Comparison of ENCODE assay signal across 25 cellular contexts in the genomic region with DNA sequence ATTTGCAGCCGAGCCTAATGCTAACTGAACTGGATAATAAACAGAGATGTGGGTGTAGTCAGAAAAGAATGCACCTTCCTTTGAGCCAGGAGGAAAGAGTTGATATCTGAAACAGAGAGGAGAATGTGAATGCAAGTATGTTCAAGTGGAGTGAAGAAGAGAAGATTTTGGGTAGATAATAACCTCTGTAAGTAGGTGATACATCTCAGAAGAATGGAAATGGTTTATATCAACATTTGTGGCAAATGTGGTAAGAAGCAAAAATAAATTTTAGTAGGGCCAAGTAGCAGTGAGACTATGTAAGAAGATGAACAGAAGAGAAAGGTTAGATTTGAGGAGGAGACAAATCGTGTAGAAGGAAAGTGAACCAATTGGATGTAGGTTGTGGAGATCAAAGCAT. TPM values are rescaled to one million over a fixed set of nuclear protein-coding genes. Genes with fewer than 3 reads are reported as not detected.
DNase-seq lines count a peak whose midpoint lies in the region; TF ChIP-seq lines count a peak whose summit lies in the region.
"Had no signal": no experiment of that assay in that cellular context is flagged by ENCODE, and none has a peak within 500 bp of the region (broad histone marks: within the 10 kb centered on the region; RNA-seq: fewer than 3 reads in every experiment).

No MANE protein-coding gene starts in this region.

- peaks cover 6% of the 10 kb centered on the region for H3K4me1 ChIP-seq in HEK293 (ENCODE audit: control insufficient read depth, insufficient read depth, low read length)

- H3K27me3 Mint-ChIP-seq in activated naive CD4-positive, alpha-beta T cell treated with anti-CD3 and anti-CD28 coated beads, Interleukin-2, amount 10 ng/mL, durations not matched to agents 7 days and 5 days: no peaks in the 10 kb centered on the region
- peaks cover 13 to 18% (median 17%) of the 10 kb centered on the region in 3 donors for H3K27me3 Mint-ChIP-seq in immature natural killer cell (ENCODE audit: low read depth in 3 of 3)
- no peaks in the 10 kb centered on the region for H3K27me3 Mint-ChIP-seq in type B pancreatic cell
- H3K27me3 Mint-ChIP-seq: effector memory CD8-positive, alpha-beta T cell; memory B cell; stimulated activated naive B cell treated with anti-CD40 and anti-IgM and Interleukin-4, amounts not matched to agents 10 μg/mL and 1 μg/mL and 100 μg/mL, for 72 hours had no signal

- H3K36me3 Mint-ChIP-seq in activated naive CD4-positive, alpha-beta T cell treated with anti-CD3 and anti-CD28 coated beads, Interleukin-2, amount 10 ng/mL, durations not matched to agents 7 days and 5 days: peaks cover 30% of the 10 kb centered on the region
- H3K36me3 Mint-ChIP-seq in immature natural killer cell: peaks cover 10 to 21% (median 14%) of the 10 kb centered on the region in 3 donors
- H3K36me3 Mint-ChIP-seq in type B pancreatic cell: peaks cover 19% of the 10 kb centered on the region

- no peak for DNase-seq in activated naive CD4-positive, alpha-beta T cell treated with anti-CD3 and anti-CD28 coated beads, Interleukin-2, amount 10 ng/mL, durations not matched to agents 7 days and 5 days
- no peak for DNase-seq in activated naive CD4-positive, alpha-beta T cell treated with Interleukin-2 at 50 U/mL for 16 hours
- DNase-seq in immature natural killer cell (no peak), type B pancreatic cell (ENCODE audit: extremely low spot score, unreplicated experiment) (no peak), LoVo (ENCODE audit: low spot score) (no peak), NCI-H1930 (lab: John Stamatoyannopoulos, UW) (no peak), OCI-M2 (lab: John Stamatoyannopoulos, UW; ENCODE audit: unreplicated experiment) (no peak)
- DNase-seq: adrenal gland; effector memory CD8-positive, alpha-beta T cell; foreskin melanocyte; GF-D8; Karpas-422; NCI-H1694 treated with DMSO at 0.1 percent for 48 hours; NCI-H2171 treated with DMSO at 0.1 percent for 48 hours; NCI-H524; NK-92 treated with Interleukin-12 subunit alpha and Interleukin-12 subunit beta, amount 100 ng/mL, for 24 hours; ovary; right cardiac atrium; SHP77 treated with DMSO at 0.1 percent for 48 hours; stimulated activated CD4-positive, alpha-beta T cell treated with anti-CD3 and anti-CD28 coated beads, Interleukin-4, amount 100 ng/mL, for 1 hour; stimulated activated naive B cell treated with anti-CD40 and anti-IgM and Interleukin-4, amounts not matched to agents 10 μg/mL and 1 μg/mL and 100 μg/mL, for 72 hours had no signal

- TF ChIP-seq CTCF in HEK293 (tag by site-specific recombination; IDR thresholded peaks at IDR 0.05) (no peak), type B pancreatic cell (conservative IDR thresholded peaks at IDR 0.05) (no peak)

- H3K4me1 Mint-ChIP-seq in activated naive CD4-positive, alpha-beta T cell treated with anti-CD3 and anti-CD28 coated beads, Interleukin-2, amount 10 ng/mL, durations not matched to agents 7 days and 5 days: peaks cover 36% of the 10 kb centered on the region
- H3K4me1 Mint-ChIP-seq in immature natural killer cell (peaks cover 37 to 47% of the 10 kb centered on the region in 2 donors), type B pancreatic cell (ENCODE audit: unreplicated experiment) (peaks cover 15% of the 10 kb centered on the region)

- H3K36me3 ChIP-seq in HEK293 (ENCODE audit: control insufficient read depth in 2 of 2, insufficient read depth in 1 of 2, low read length in 2 of 2): peaks cover 11 to 25% of the 10 kb centered on the region in 2 experiments; a peak in 2 of 3 replicates
- H3K36me3 ChIP-seq: ovary had no signal

- CTCF ChIA-PET in activated naive CD4-positive, alpha-beta T cell treated with anti-CD3 and anti-CD28 coated beads, Interleukin-2, amount 10 ng/mL, durations not matched to agents 7 days and 5 days (lab: Charles Lee): no interaction called here
- CTCF ChIA-PET in HEK293 (lab: Yijun Ruan, JAX): no interaction called here

- POLR2A ChIA-PET in HEK293 (lab: Yijun Ruan, JAX): no interaction called here

- no peak overlapping the region for H3K27ac ChIP-seq in HEK293 (ENCODE audit: extremely low read depth, low read depth, low read length)
- H3K27ac ChIP-seq: adrenal gland, coronary artery, ovary, suprapubic skin had no signal

- H3K27ac Mint-ChIP-seq in activated naive CD4-positive, alpha-beta T cell treated with anti-CD3 and anti-CD28 coated beads, Interleukin-2, amount 10 ng/mL, durations not matched to agents 7 days and 5 days: peak overlapping the region; percentile 28
- peak overlapping the region in 5 of 6 donors; percentile 23 to 89 (median 56) for H3K27ac Mint-ChIP-seq in immature natural killer cell
- peak overlapping the region; percentile 0 for H3K27ac Mint-ChIP-seq in type B pancreatic cell
- H3K27ac Mint-ChIP-seq: memory B cell; stimulated activated naive B cell treated with anti-CD40 and anti-IgM and Interleukin-4, amounts not matched to agents 10 μg/mL and 1 μg/mL and 100 μg/mL, for 72 hours had no signal

- no peak overlapping the region for H3K4me3 Mint-ChIP-seq in activated naive CD4-positive, alpha-beta T cell treated with anti-CD3 and anti-CD28 coated beads, Interleukin-2, amount 10 ng/mL, durations not matched to agents 7 days and 5 days
- H3K4me3 Mint-ChIP-seq in immature natural killer cell (peak overlapping the region in 4 of 5 donors; percentile 2 to 55 (median 26)), type B pancreatic cell (peak overlapping the region; percentile 24)
- H3K4me3 Mint-ChIP-seq: effector memory CD8-positive, alpha-beta T cell; memory B cell; stimulated activated naive B cell treated with anti-CD40 and anti-IgM and Interleukin-4, amounts not matched to agents 10 μg/mL and 1 μg/mL and 100 μg/mL, for 72 hours had no signal

- H3K4me3 ChIP-seq in HEK293 (ENCODE audit: low read depth, low read length): no peak overlapping the region
- H3K4me3 ChIP-seq: adrenal gland, coronary artery, ovary, suprapubic skin had no signal

- no peaks in the 10 kb centered on the region for H3K9me3 ChIP-seq in HEK293 (ENCODE audit: control insufficient read depth, insufficient read depth, low read depth, low read length)
- H3K9me3 ChIP-seq: adrenal gland, ovary, suprapubic skin had no signal

- H3K9me3 Mint-ChIP-seq in activated naive CD4-positive, alpha-beta T cell treated with anti-CD3 and anti-CD28 coated beads, Interleukin-2, amount 10 ng/mL, durations not matched to agents 7 days and 5 days: no peaks in the 10 kb centered on the region
- H3K9me3 Mint-ChIP-seq in immature natural killer cell (no peaks in the 10 kb centered on the region), type B pancreatic cell (no peaks in the 10 kb centered on the region)
- H3K9me3 Mint-ChIP-seq: effector memory CD8-positive, alpha-beta T cell; memory B cell had no signal

TF ChIP-seq in HEK293, 187 proteins besides CTCF, POLR2A, EP300 and RAD21 (continues in another document):
- TF ChIP-seq ZNF366 (tag by site-specific recombination; conservative IDR thresholded peaks at IDR 0.05) (0 out of 2 replicates have a peak, but pooled peaks have one; percentile 10), ZNF621 (tag by site-specific recombination; IDR thresholded peaks at IDR 0.05) (no peak), PRDM1 (tag by site-specific recombination; IDR thresholded peaks at IDR 0.05) (0 out of 2 replicates have a peak, but pooled peaks have one; percentile 22), ZBTB17 (tag by site-specific recombination; IDR thresholded peaks at IDR 0.05) (0 out of 2 replicates have a peak, but pooled peaks have one; percentile 13), ZNF391 (tag by site-specific recombination; IDR thresholded peaks at IDR 0.05; ENCODE audit: borderline replicate concordance, low read depth) (no peak), ZNF768 (tag by site-specific recombination; IDR thresholded peaks at IDR 0.05) (no peak), ZNF350 (tag by site-specific recombination; IDR thresholded peaks at IDR 0.05) (no peak), ZNF626 (tag by site-specific recombination; IDR thresholded peaks at IDR 0.05) (no peak), ZEB2 (tag by site-specific recombination; IDR thresholded peaks at IDR 0.05) (no peak), ZNF394 (tag by site-specific recombination; IDR thresholded peaks at IDR 0.05; ENCODE audit: borderline replicate concordance) (no peak)
- TF ChIP-seq, protein P1, sequence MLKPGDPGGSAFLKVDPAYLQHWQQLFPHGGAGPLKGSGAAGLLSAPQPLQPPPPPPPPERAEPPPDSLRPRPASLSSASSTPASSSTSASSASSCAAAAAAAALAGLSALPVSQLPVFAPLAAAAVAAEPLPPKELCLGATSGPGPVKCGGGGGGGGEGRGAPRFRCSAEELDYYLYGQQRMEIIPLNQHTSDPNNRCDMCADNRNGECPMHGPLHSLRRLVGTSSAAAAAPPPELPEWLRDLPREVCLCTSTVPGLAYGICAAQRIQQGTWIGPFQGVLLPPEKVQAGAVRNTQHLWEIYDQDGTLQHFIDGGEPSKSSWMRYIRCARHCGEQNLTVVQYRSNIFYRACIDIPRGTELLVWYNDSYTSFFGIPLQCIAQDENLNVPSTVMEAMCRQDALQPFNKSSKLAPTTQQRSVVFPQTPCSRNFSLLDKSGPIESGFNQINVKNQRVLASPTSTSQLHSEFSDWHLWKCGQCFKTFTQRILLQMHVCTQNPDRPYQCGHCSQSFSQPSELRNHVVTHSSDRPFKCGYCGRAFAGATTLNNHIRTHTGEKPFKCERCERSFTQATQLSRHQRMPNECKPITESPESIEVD (tag by site-specific recombination; IDR thresholded peaks at IDR 0.05): no peak
- TF ChIP-seq, protein P2, sequence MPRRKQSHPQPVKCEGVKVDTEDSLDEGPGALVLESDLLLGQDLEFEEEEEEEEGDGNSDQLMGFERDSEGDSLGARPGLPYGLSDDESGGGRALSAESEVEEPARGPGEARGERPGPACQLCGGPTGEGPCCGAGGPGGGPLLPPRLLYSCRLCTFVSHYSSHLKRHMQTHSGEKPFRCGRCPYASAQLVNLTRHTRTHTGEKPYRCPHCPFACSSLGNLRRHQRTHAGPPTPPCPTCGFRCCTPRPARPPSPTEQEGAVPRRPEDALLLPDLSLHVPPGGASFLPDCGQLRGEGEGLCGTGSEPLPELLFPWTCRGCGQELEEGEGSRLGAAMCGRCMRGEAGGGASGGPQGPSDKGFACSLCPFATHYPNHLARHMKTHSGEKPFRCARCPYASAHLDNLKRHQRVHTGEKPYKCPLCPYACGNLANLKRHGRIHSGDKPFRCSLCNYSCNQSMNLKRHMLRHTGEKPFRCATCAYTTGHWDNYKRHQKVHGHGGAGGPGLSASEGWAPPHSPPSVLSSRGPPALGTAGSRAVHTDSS (tag by site-specific recombination; IDR thresholded peaks at IDR 0.05): no peak

RNA-seq across cellular contexts. Expression of a gene that starts 1.7 kb away (rescaled TPM):
- polyA plus RNA-seq in immature natural killer cell: 10 to 100 TPM; 73.8 to 95.4 (median 74.0) TPM
- 47.1 and 55.1 TPM in 2 replicates for total RNA-seq in type B pancreatic cell (ENCODE audit: low replicate concordance)

RNA-seq across cellular contexts. Expression of a gene that starts 28.5 kb away (rescaled TPM):
- polyA plus RNA-seq in immature natural killer cell: 10 to 100 TPM; 14.7 to 30.6 (median 20.9) TPM
- 16.6 and 34.2 TPM in 2 replicates for total RNA-seq in type B pancreatic cell (ENCODE audit: low replicate concordance)

Comparison
In these comparisons a context has a peak if more than half of its experiments do, and no peak if none do; other contexts are left out.
1. H3K27ac Mint-ChIP-seq: peak in every context shown above with its lines; median percentile 56 in immature natural killer cell; 28 in activated naive CD4-positive, alpha-beta T cell treated with anti-CD3 and anti-CD28 coated beads, Interleukin-2, amount 10 ng/mL, durations not matched to agents 7 days and 5 days; 0 in type B pancreatic cell.